In genomic region chr3:152349397-152349796, GRCh38 we compare ENCODE assay signal across 15 cellular contexts.
DNase-seq lines count a peak whose midpoint lies in the region; ATAC-seq and TF ChIP-seq lines count a peak whose summit lies in the region.
"Had no signal": no experiment of that assay in that cellular context is flagged by ENCODE, and none has a peak within 500 bp of the region (broad histone marks: within the 10 kb centered on the region; RNA-seq: fewer than 3 reads in every experiment).

No MANE protein-coding gene starts in this region.

- DNase-seq in HCEC 1CT (peak; percentile 60), foreskin keratinocyte (no peak), globus pallidus (ENCODE audit: low spot score) (no peak), H9 (no peak), cerebellar cortex (ENCODE audit: low spot score) (no peak)
- DNase-seq in stimulated activated naive B cell treated with anti-CD40 and anti-IgM and Interleukin-4, amounts not matched to agents 10 μg/mL and 1 μg/mL and 100 μg/mL, for 72 hours = no peak
- DNase-seq: activated effector memory CD4-positive, alpha-beta T cell treated with Interleukin-2 at 50 U/mL for 16 hours; NCI-H748 treated with DMSO at 0.1 percent for 48 hours; Peyer's patch; right lobe of liver; stimulated activated CD4-positive, alpha-beta T cell treated with anti-CD3 and anti-CD28 coated beads, Interleukin-4, amount 100 ng/mL, for 1 hour; testis had no signal

- H3K27ac Mint-ChIP-seq in stimulated activated naive B cell treated with anti-CD40 and anti-IgM and Interleukin-4, amounts not matched to agents 10 μg/mL and 1 μg/mL and 100 μg/mL, for 72 hours = no peak overlapping the region
- no peak overlapping the region for H3K27ac Mint-ChIP-seq in H9
- H3K27ac Mint-ChIP-seq: IgD-negative memory B cell had no signal

- no peak overlapping the region for H4K8ac ChIP-seq in H9 (replicated peaks; ENCODE audit: insufficient read length, low read depth, low read length)

- peak overlapping the region; percentile 20 for H3K4me2 ChIP-seq in SU-DHL-6 (ENCODE audit: low read depth, low read length, poor library complexity, severe bottlenecking)
- no peak overlapping the region for H3K4me2 ChIP-seq in H9 (ENCODE audit: insufficient read depth, insufficient read length, low read length)

- peaks cover 2% of the 10 kb centered on the region for H3K79me1 ChIP-seq in H9 (ENCODE audit: insufficient read depth, low read depth, low read length, poor library complexity, severe bottlenecking)

- H3K9me2 ChIP-seq in SU-DHL-6 (replicated peaks; ENCODE audit: insufficient read depth, low read length) = no peaks in the 10 kb centered on the region

- H2AK5ac ChIP-seq in H9 (ENCODE audit: insufficient read length, low read length) = no peak overlapping the region

- H3K23ac ChIP-seq in H9 (ENCODE audit: insufficient read length, low read depth, low read length) = no peak overlapping the region

- H3K27me3 ChIP-seq in SU-DHL-6 (ENCODE audit: low read length) = no peaks in the 10 kb centered on the region
- no peaks in the 10 kb centered on the region for H3K27me3 ChIP-seq in foreskin keratinocyte
- H3K27me3 ChIP-seq in H9 (ENCODE audit: insufficient read depth, low read length) = no peaks in the 10 kb centered on the region
- H3K27me3 ChIP-seq: BLaER1 treated with 17β-estradiol and CSF1 and Interleukin-3, amounts not matched to agents 10 nM and 100 nM; Peyer's patch; right lobe of liver; testis had no signal

- no peaks in the 10 kb centered on the region for H3K9me3 ChIP-seq in SU-DHL-6 (ENCODE audit: insufficient read depth, low read length)
- H3K9me3 ChIP-seq in H9 (ENCODE audit: control insufficient read depth, low read depth, low read length) = no peaks in the 10 kb centered on the region
- H3K9me3 ChIP-seq: BLaER1 treated with 17β-estradiol and CSF1 and Interleukin-3, amounts not matched to agents 10 nM and 100 nM; Peyer's patch; right lobe of liver; testis had no signal

- ATAC-seq in foreskin keratinocyte = peak; percentile 64
- peak; percentile 45 to 49 for ATAC-seq in stimulated activated naive B cell treated with anti-CD40 and anti-IgM and Interleukin-4, amounts not matched to agents 10 μg/mL and 1 μg/mL and 100 μg/mL, for 72 hours (replicated peaks)

- H3K36me3 ChIP-seq in SU-DHL-6 (ENCODE audit: low read length) = peaks cover 20% of the 10 kb centered on the region
- H3K36me3 ChIP-seq: Peyer's patch, right lobe of liver had no signal

- H3K18ac ChIP-seq in H9 (ENCODE audit: insufficient read length, low read depth, low read length) = no peak overlapping the region

- no peak overlapping the region for H3K9ac ChIP-seq in SU-DHL-6 (ENCODE audit: low read length)
- no peak overlapping the region for H3K9ac ChIP-seq in H9 (ENCODE audit: extremely low read depth, insufficient read length, low read length)
- H3K9ac ChIP-seq: BLaER1 treated with 17β-estradiol and CSF1 and Interleukin-3, amounts not matched to agents 10 nM and 100 nM had no signal

- H2BK120ac ChIP-seq in H9 (ENCODE audit: low read depth, low read length, poor library complexity, severe bottlenecking) = no peak overlapping the region

- H3K23me2 ChIP-seq in H9 (ENCODE audit: insufficient read length, low read depth, low read length, poor library complexity, severe bottlenecking) = no peaks in the 10 kb centered on the region

- H3K27ac ChIP-seq in SU-DHL-6 (ENCODE audit: low read depth, low read length) (peak overlapping the region; percentile 17; the same call in 1 of the 2 replicates), foreskin keratinocyte (no peak overlapping the region), H9 (ENCODE audit: insufficient read length, low read depth, low read length) (no peak overlapping the region)
- H3K27ac ChIP-seq: Peyer's patch, right lobe of liver, testis had no signal

- H2AFZ ChIP-seq in SU-DHL-6 (ENCODE audit: low read depth, low read length, severe bottlenecking) (no peak overlapping the region), H9 (ENCODE audit: low read length) (no peak overlapping the region)

- H2BK15ac ChIP-seq in H9 (ENCODE audit: low read depth, low read length) = no peak overlapping the region

- no peak overlapping the region for H2BK20ac ChIP-seq in H9 (ENCODE audit: low read depth, low read length, poor library complexity, severe bottlenecking)

- H3K79me2 ChIP-seq in SU-DHL-6 (ENCODE audit: insufficient read depth, low read length) (peaks cover 100% of the 10 kb centered on the region), H9 (ENCODE audit: insufficient read depth, low read length) (no peaks in the 10 kb centered on the region; the same call in 1 of the 2 replicates)

- peaks cover 0 to 2% of the 10 kb centered on the region in 2 donors for H3K9me3 Mint-ChIP-seq in stimulated activated naive B cell treated with anti-CD40 and anti-IgM and Interleukin-4, amounts not matched to agents 10 μg/mL and 1 μg/mL and 100 μg/mL, for 72 hours
- no peaks in the 10 kb centered on the region for H3K9me3 Mint-ChIP-seq in H9
- H3K9me3 Mint-ChIP-seq: IgD-negative memory B cell had no signal

- no peak overlapping the region for H3T11ph ChIP-seq in H9 (ENCODE audit: low read length)

- H3K36me3 Mint-ChIP-seq in stimulated activated naive B cell treated with anti-CD40 and anti-IgM and Interleukin-4, amounts not matched to agents 10 μg/mL and 1 μg/mL and 100 μg/mL, for 72 hours = peaks cover 20 to 26% of the 10 kb centered on the region in 2 donors
- H3K36me3 Mint-ChIP-seq in H9 (ENCODE audit: insufficient read depth in 1 of 3, low read depth in 3 of 3) = no peaks in the 10 kb centered on the region

- peaks cover 36% of the 10 kb centered on the region for H3F3A ChIP-seq in SU-DHL-6 (ENCODE audit: insufficient read depth)

- no peak overlapping the region for H2BK12ac ChIP-seq in H9 (ENCODE audit: insufficient read length, low read depth, low read length)

- H3K27me3 Mint-ChIP-seq in stimulated activated naive B cell treated with anti-CD40 and anti-IgM and Interleukin-4, amounts not matched to agents 10 μg/mL and 1 μg/mL and 100 μg/mL, for 72 hours = no peaks in the 10 kb centered on the region
- H3K27me3 Mint-ChIP-seq in H9 (ENCODE audit: low read depth) = no peaks in the 10 kb centered on the region
- H3K27me3 Mint-ChIP-seq: IgD-negative memory B cell had no signal

- no peak overlapping the region for H3K14ac ChIP-seq in H9 (ENCODE audit: insufficient read depth, low read length)

- peaks cover 14 to 29% of the 10 kb centered on the region in 2 donors for H3K4me1 Mint-ChIP-seq in stimulated activated naive B cell treated with anti-CD40 and anti-IgM and Interleukin-4, amounts not matched to agents 10 μg/mL and 1 μg/mL and 100 μg/mL, for 72 hours
- peaks cover 8% of the 10 kb centered on the region in 2 experiments for H3K4me1 Mint-ChIP-seq in H9

- H3K4me1 ChIP-seq in foreskin keratinocyte (peaks cover 31% of the 10 kb centered on the region), H9 (ENCODE audit: insufficient read depth, low read length) (no peaks in the 10 kb centered on the region)
- H3K4me1 ChIP-seq: testis had no signal

- WGBS in H9 (ENCODE audit: extremely low coverage, insufficient read length, low lambda C conversion rate) = no CpG with 5 or more reads among the region's 1 CpG

- no peak overlapping the region for H3K4ac ChIP-seq in H9 (ENCODE audit: low read depth, low read length)

- no peak overlapping the region for H4K5ac ChIP-seq in H9 (ENCODE audit: insufficient read length, low read depth, low read length)

- H2BK5ac ChIP-seq in H9 (ENCODE audit: insufficient read length, low read length) = no peak overlapping the region

- TF ChIP-seq CTCF in SU-DHL-6 (IDR thresholded peaks at IDR 0.05; ENCODE audit: insufficient read depth, low read length, poor library complexity, severe bottlenecking) (no peak), foreskin keratinocyte (conservative IDR thresholded peaks at IDR 0.05) (no peak), H9 (conservative IDR thresholded peaks at IDR 0.05) (no peak)

- H4K91ac ChIP-seq in H9 (ENCODE audit: insufficient read length, low read depth, low read length) = no peak overlapping the region

- no peak overlapping the region for H3K4me3 ChIP-seq in SU-DHL-6 (ENCODE audit: insufficient read depth, low read length, poor library complexity, severe bottlenecking)
- H3K4me3 ChIP-seq: BLaER1 treated with 17β-estradiol and CSF1 and Interleukin-3, amounts not matched to agents 10 nM and 100 nM; Peyer's patch; right lobe of liver; testis had no signal

- peaks cover 8% of the 10 kb centered on the region; the same call in 1 of the 2 replicates for H4K20me1 ChIP-seq in SU-DHL-6 (ENCODE audit: low read depth, low read length)
- no peaks in the 10 kb centered on the region for H4K20me1 ChIP-seq in H9 (ENCODE audit: control insufficient read depth, insufficient read depth, insufficient read length)

- H3K4me3 Mint-ChIP-seq in stimulated activated naive B cell treated with anti-CD40 and anti-IgM and Interleukin-4, amounts not matched to agents 10 μg/mL and 1 μg/mL and 100 μg/mL, for 72 hours = no peak overlapping the region
- no peak overlapping the region for H3K4me3 Mint-ChIP-seq in H9
- H3K4me3 Mint-ChIP-seq: IgD-negative memory B cell had no signal

- no peak overlapping the region for H3K56ac ChIP-seq in H9 (ENCODE audit: insufficient read length, low read depth, low read length)
